Comparison of ENCODE assay signal across 1 cellular context in genomic region chr6:96837138-96837971, GRCh38.
TF ChIP-seq lines count a peak whose summit lies in the region.

GPR63 (minus strand) TSS chr6:96837477; CDS start chr6:96799731, 37,746 bp downstream.

TF ChIP-seq in HepG2, 621 proteins besides CTCF, POLR2A, EP300 and RAD21 (continued from another document and continues in another):
- TF ChIP-seq KDM6A (CRISPR knock-in tag; IDR thresholded peaks at IDR 0.05; ENCODE audit: low read depth) (no peak), ZC3H4 (CRISPR knock-in tag; IDR thresholded peaks at IDR 0.05; ENCODE audit: borderline replicate concordance) (no peak), GFI1 (CRISPR knock-in tag; IDR thresholded peaks at IDR 0.05; ENCODE audit: borderline replicate concordance) (no peak), KAT7 (CRISPR knock-in tag; IDR thresholded peaks at IDR 0.05; ENCODE audit: borderline replicate concordance) (no peak), ZBTB14 (CRISPR knock-in tag; IDR thresholded peaks at IDR 0.05) (peak; percentile 33; the same call in 1 of the 2 replicates), NCOA5 (CRISPR knock-in tag; IDR thresholded peaks at IDR 0.05) (no peak), ZNF883 (CRISPR knock-in tag; IDR thresholded peaks at IDR 0.05; ENCODE audit: not compliant biosample characterization) (peak; percentile 62), E2F2 (CRISPR knock-in tag; IDR thresholded peaks at IDR 0.05; ENCODE audit: borderline replicate concordance) (no peak), HMGA1 (CRISPR knock-in tag; conservative IDR thresholded peaks at IDR 0.05) (no peak), ZFP62 (CRISPR knock-in tag; IDR thresholded peaks at IDR 0.05) (no peak), SNAI1 (CRISPR knock-in tag; IDR thresholded peaks at IDR 0.05; ENCODE audit: borderline replicate concordance) (no peak), ZNF788 (CRISPR knock-in tag; IDR thresholded peaks at IDR 0.05; ENCODE audit: borderline replicate concordance) (no peak), MXD4 (CRISPR knock-in tag; IDR thresholded peaks at IDR 0.05) (no peak), FOXK2 (IDR thresholded peaks at IDR 0.05) (no peak), GATAD2A (CRISPR knock-in tag; IDR thresholded peaks at IDR 0.05) (no peak), ZFYVE20 (CRISPR knock-in tag; IDR thresholded peaks at IDR 0.05; ENCODE audit: borderline replicate concordance, low read depth) (no peak), ATF7-NPFF (CRISPR knock-in tag; IDR thresholded peaks at IDR 0.05; ENCODE audit: low read depth) (peak; percentile 32; the same call in 1 of the 2 replicates), USF2 (IDR thresholded peaks at IDR 0.05; ENCODE audit: low read depth, low read length) (no peak), USF2 (CRISPR knock-in tag; IDR thresholded peaks at IDR 0.05; ENCODE audit: borderline replicate concordance) (no peak), PHF20 (CRISPR knock-in tag; IDR thresholded peaks at IDR 0.05) (no peak), RNF219 (CRISPR knock-in tag; IDR thresholded peaks at IDR 0.05) (no peak), ASH2L (IDR thresholded peaks at IDR 0.05; ENCODE audit: insufficient read length, low read depth, low read length) (no peak), NPAS2 (CRISPR knock-in tag; IDR thresholded peaks at IDR 0.05; ENCODE audit: borderline replicate concordance) (no peak), ZNF280B (CRISPR knock-in tag; IDR thresholded peaks at IDR 0.05; ENCODE audit: borderline replicate concordance) (peak; percentile 25; the same call in 1 of the 2 replicates), RNF2 (conservative IDR thresholded peaks at IDR 0.05; ENCODE audit: low read depth) (0 out of 2 replicates have a peak, but pooled peaks have one; percentile 50), MTERF4 (CRISPR knock-in tag; IDR thresholded peaks at IDR 0.05) (no peak), BORCS8-MEF2B (CRISPR knock-in tag; IDR thresholded peaks at IDR 0.05) (no peak), TFE3 (CRISPR knock-in tag; IDR thresholded peaks at IDR 0.05) (no peak), ZNF253 (CRISPR knock-in tag; IDR thresholded peaks at IDR 0.05; ENCODE audit: borderline replicate concordance) (no peak), MAFG (CRISPR knock-in tag; IDR thresholded peaks at IDR 0.05) (no peak), ZNF446 (CRISPR knock-in tag; IDR thresholded peaks at IDR 0.05) (no peak), RFX3 (CRISPR knock-in tag; IDR thresholded peaks at IDR 0.05) (no peak), ZMAT3 (CRISPR knock-in tag; conservative IDR thresholded peaks at IDR 0.05) (0 out of 2 replicates have a peak, but pooled peaks have one; percentile 51), THAP7 (CRISPR knock-in tag; IDR thresholded peaks at IDR 0.05) (0 out of 2 replicates have a peak, but pooled peaks have one; percentile 51), CHCHD3 (CRISPR knock-in tag; IDR thresholded peaks at IDR 0.05) (no peak), TERF1 (CRISPR knock-in tag; IDR thresholded peaks at IDR 0.05) (no peak), ZNF276 (CRISPR knock-in tag; IDR thresholded peaks at IDR 0.05; ENCODE audit: low read depth) (no peak), DBP (CRISPR knock-in tag; IDR thresholded peaks at IDR 0.05; ENCODE audit: not compliant biosample characterization) (no peak), SP4 (CRISPR knock-in tag; IDR thresholded peaks at IDR 0.05) (peak; percentile 49; the same call in 1 of the 2 replicates), ZSCAN22 (CRISPR knock-in tag; IDR thresholded peaks at IDR 0.05) (no peak), GLI4 (CRISPR knock-in tag; IDR thresholded peaks at IDR 0.05; ENCODE audit: borderline replicate concordance) (no peak), HOXA9 (CRISPR knock-in tag; IDR thresholded peaks at IDR 0.05; ENCODE audit: borderline replicate concordance) (no peak), FOSL1 (CRISPR knock-in tag; IDR thresholded peaks at IDR 0.05; ENCODE audit: borderline replicate concordance) (no peak), NFYB (CRISPR knock-in tag; IDR thresholded peaks at IDR 0.05) (no peak), TRIM22 (IDR thresholded peaks at IDR 0.05) (no peak), ZNF263 (CRISPR knock-in tag; IDR thresholded peaks at IDR 0.05) (peak; percentile 38; the same call in 1 of the 2 replicates), MEIS1 (CRISPR knock-in tag; IDR thresholded peaks at IDR 0.05; ENCODE audit: borderline replicate concordance) (no peak), ZNF790 (CRISPR knock-in tag; IDR thresholded peaks at IDR 0.05; ENCODE audit: borderline replicate concordance) (no peak)
